ENCODE assay signal across 8 cellular contexts in the genomic region with DNA sequence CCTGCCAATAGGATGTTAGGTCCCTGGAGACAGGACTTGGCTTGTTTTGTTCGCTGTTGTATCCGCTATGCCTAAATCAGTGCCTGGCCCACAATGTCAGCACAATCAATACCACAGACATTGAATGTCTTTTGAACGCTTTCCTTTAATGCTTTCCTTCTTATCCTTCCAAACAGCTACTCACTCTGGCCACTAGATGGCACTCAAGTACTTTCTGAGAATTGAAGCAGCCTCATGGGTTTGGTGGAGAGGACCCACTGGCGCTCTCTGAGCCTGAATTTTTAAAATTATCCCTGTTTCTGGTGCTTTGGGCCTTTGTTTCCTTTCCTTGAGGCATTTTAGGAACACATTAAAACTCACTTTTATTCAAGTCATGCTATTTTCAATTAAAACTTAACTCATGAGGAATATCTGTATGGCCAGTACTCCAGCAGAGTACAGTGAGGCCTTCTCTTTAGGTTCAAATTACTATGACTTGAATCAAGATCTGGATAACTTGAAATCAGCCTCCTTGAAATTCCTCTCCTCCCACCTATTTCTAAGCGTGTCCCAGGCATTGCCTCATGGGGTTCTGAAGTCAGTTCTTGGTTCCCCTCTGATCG.
DNase-seq lines count a peak whose midpoint lies in the region; ATAC-seq and TF ChIP-seq lines count a peak whose summit lies in the region.

No MANE protein-coding gene starts in this region.

- H3K4me3 ChIP-seq in astrocyte of the cerebellum (ENCODE audit: low read depth, low read length): no peak overlapping the region

- TF ChIP-seq CTCF in astrocyte of the cerebellum (IDR thresholded peaks at IDR 0.05; ENCODE audit: low read depth, low read length, missing control alignments): peak; percentile 87

- in situ Hi-C loops in astrocyte of the cerebellum (cut with HindIII; ENCODE audit: low sequenced_read_pairs): no loop called here

- no peak for ATAC-seq in HG02973 (IDR thresholded peaks at IDR 0.05; ENCODE audit: unreplicated experiment)

- DNase-seq in NCI-H510A treated with DMSO at 0.1 percent for 48 hours (lab: John Stamatoyannopoulos, UW) (peak; percentile 79), NCI-H510A (lab: John Stamatoyannopoulos, UW) (no peak), LoVo (ENCODE audit: low spot score) (peak; percentile 60), SHP77 treated with DMSO at 0.1 percent for 48 hours (lab: John Stamatoyannopoulos, UW) (peak; percentile 46), astrocyte of the cerebellum (ENCODE audit: low read depth) (peak; percentile 70), iris pigment epithelial cell (ENCODE audit: low read depth) (peak; percentile 65)
- DNase-seq in stimulated activated CD4-positive, alpha-beta T cell treated with anti-CD3 and anti-CD28 coated beads, Interleukin-4, amount 100 ng/mL, for 24 hours: peak; percentile 62
